8 cellular contexts compared by ENCODE assay signal in the genomic region with DNA sequence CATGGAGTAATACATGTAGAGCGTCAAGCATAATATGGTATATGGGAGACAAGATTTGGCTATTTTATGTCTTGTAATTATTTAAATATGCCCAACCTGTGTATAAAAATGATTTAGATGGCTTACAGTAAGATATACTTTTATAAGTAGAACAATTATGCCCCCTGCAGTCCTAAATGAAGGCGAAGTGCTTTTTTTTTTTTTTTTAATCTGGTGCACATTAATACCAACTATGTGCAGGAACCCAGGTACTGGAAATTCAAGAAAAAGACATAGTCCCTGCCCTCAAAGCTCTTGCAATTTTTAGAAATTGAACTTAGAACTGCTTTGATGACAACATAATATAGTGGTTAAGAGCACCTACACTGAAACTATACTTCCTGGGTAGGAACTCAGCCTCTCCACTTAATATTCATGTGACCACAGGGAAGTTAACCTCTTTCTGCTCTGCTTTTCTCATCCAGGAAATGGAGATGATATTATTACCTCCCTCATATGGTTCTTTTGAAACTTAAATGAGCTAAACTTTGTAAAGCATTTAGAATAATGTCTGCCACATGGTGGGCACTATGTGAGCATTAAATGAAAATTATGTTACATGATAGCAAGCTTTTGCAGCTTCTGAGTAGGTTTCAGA. TPM values are rescaled to one million over a fixed set of nuclear protein-coding genes. Genes with fewer than 3 reads are reported as not detected.
DNase-seq lines count a peak whose midpoint lies in the region; ATAC-seq and TF ChIP-seq lines count a peak whose summit lies in the region.

No MANE protein-coding gene starts in this region.

- ATAC-seq in GM18502 (IDR thresholded peaks at IDR 0.05; ENCODE audit: poor library complexity, unreplicated experiment) (no peak), GM21717 (IDR thresholded peaks at IDR 0.05; ENCODE audit: unreplicated experiment) (no peak)

- peak; percentile 24 for TF ChIP-seq CTCF in GM12865 (IDR thresholded peaks at IDR 0.05; ENCODE audit: insufficient read depth, low read depth, low read length, missing control alignments)
- peak; percentile 9 for TF ChIP-seq CTCF in NB4 (IDR thresholded peaks at IDR 0.05; ENCODE audit: low read depth, low read length)
- TF ChIP-seq CTCF in cardiac fibroblast (IDR thresholded peaks at IDR 0.05; ENCODE audit: low read depth, low read length), result peak; percentile 31
- peak; percentile 55 for TF ChIP-seq CTCF in neural crest cell (conservative IDR thresholded peaks at IDR 0.05)

- TF ChIP-seq POLR2A in NB4 (IDR thresholded peaks at IDR 0.05; ENCODE audit: extremely low read depth, insufficient read length), result no peak

- no peaks in the 10 kb centered on the region for H3K27me3 Mint-ChIP-seq in neural crest cell (ENCODE audit: low read depth)

- no peak overlapping the region for H3K4me3 Mint-ChIP-seq in neural crest cell

- no peaks in the 10 kb centered on the region for H3K4me1 Mint-ChIP-seq in neural crest cell

- DNase-seq in GM12865 (ENCODE audit: low read depth), result peak; percentile 30
- DNase-seq in NB4 (ENCODE audit: low read depth), result peak; percentile 32
- DNase-seq in cardiac fibroblast (ENCODE audit: low read depth in 2 of 2), result peak; percentile 45 to 51
- DNase-seq in neural crest cell (ENCODE audit: low read depth, low spot score), result no peak
- no peak for DNase-seq in OCI-M2 (lab: John Stamatoyannopoulos, UW; ENCODE audit: unreplicated experiment)
- DNase-seq in activated CD8-positive, alpha-beta memory T cell treated with anti-CD3 and anti-CD28 coated beads, Interleukin-2, amount 50 U/mL, for 48 hours, result no peak

- H3K4me3 ChIP-seq in GM12865 (ENCODE audit: low read depth, low read length), result no peak overlapping the region
- H3K4me3 ChIP-seq in NB4 (ENCODE audit: low read depth, low read length), result no peak overlapping the region
- no peak overlapping the region for H3K4me3 ChIP-seq in cardiac fibroblast (replicated peaks in 1 of 2; ENCODE audit: low read depth in 2 of 2, low read length in 2 of 2)

- H3K27ac Mint-ChIP-seq in neural crest cell (ENCODE audit: unreplicated experiment), result no peak overlapping the region

- peaks cover 4% of the 10 kb centered on the region for H3K36me3 Mint-ChIP-seq in neural crest cell (ENCODE audit: low read depth)

- no peaks in the 10 kb centered on the region for H3K9me3 Mint-ChIP-seq in neural crest cell

RNA-seq across cellular contexts. Expression of a gene that starts 38.1 kb away (rescaled TPM):
- 14.6 and 17.3 TPM in 2 replicates for total RNA-seq in neural crest cell

Comparison
In these comparisons a context has a peak if more than half of its experiments do, and no peak if none do; other contexts are left out.
1. DNase-seq: peak in GM12865 (single experiment), NB4 (single experiment) and cardiac fibroblast (2 of 2); none in neural crest cell (single experiment), OCI-M2 (single experiment) and activated CD8-positive, alpha-beta memory T cell treated with anti-CD3 and anti-CD28 coated beads, Interleukin-2, amount 50 U/mL, for 48 hours (single experiment).
2. Peak in every context shown above with its lines, with median percentiles within 50 percentile points of each other: CTCF ChIP-seq.